In genomic region chr19:49214701-49215100, GRCh38 we compare ENCODE assay signal across 24 cellular contexts. TPM values are rescaled to one million over a fixed set of nuclear protein-coding genes. Genes with fewer than 3 reads are reported as not detected.
DNase-seq lines count a peak whose midpoint lies in the region; ATAC-seq, FAIRE-seq and TF ChIP-seq lines count a peak whose summit lies in the region.
"Had no signal": no experiment of that assay in that cellular context is flagged by ENCODE, and none has a peak within 500 bp of the region (broad histone marks: within the 10 kb centered on the region; RNA-seq: fewer than 3 reads in every experiment).

No MANE protein-coding gene starts in this region.

- 0 out of 3 replicates have a peak, but pooled peaks have one; percentile 7 for TF ChIP-seq CTCF in GM12872 (IDR thresholded peaks at IDR 0.05; ENCODE audit: insufficient read depth, low read depth, low read length)
- TF ChIP-seq CTCF in OCI-LY1 (IDR thresholded peaks at IDR 0.05; ENCODE audit: low read length) = peak; percentile 29
- no peak for TF ChIP-seq CTCF in prostate gland (IDR thresholded peaks at IDR 0.05)

- no peak for TF ChIP-seq POLR2A in prostate gland (IDR thresholded peaks at IDR 0.05)

- H4K20me1 ChIP-seq in OCI-LY1 (ENCODE audit: insufficient read depth, low read length) = no peaks in the 10 kb centered on the region

- WGBS in prostate gland = 90% methylated on average over 9 of the region's 9 CpGs

- ATAC-seq in HG02610 (IDR thresholded peaks at IDR 0.05; ENCODE audit: unreplicated experiment) = no peak
- ATAC-seq in GM19351 (IDR thresholded peaks at IDR 0.05; ENCODE audit: unreplicated experiment) = no peak
- ATAC-seq: HCT116, Right ventricle myocardium inferior, SK-N-SH treated with all-trans-retinoic acid at 6 μM for 48 hours had no signal

- no peak overlapping the region for H3K27ac ChIP-seq in OCI-LY1 (ENCODE audit: low read depth, low read length, poor library complexity, severe bottlenecking)
- H3K27ac ChIP-seq in prostate gland = no peak overlapping the region
- H3K27ac ChIP-seq: GM23248, PC-9 had no signal

- H3K9ac ChIP-seq in OCI-LY1 (ENCODE audit: low read length) = no peak overlapping the region
- H3K9ac ChIP-seq: GM23248 had no signal

- H3K9me3 ChIP-seq in OCI-LY1 (ENCODE audit: low read length) (no peaks in the 10 kb centered on the region), prostate gland (no peaks in the 10 kb centered on the region)

- FAIRE-seq in GM19239 (lab: Jason Lieb, UNC) = peak; percentile 62
- FAIRE-seq: G401.6, HTR-8/SVneo had no signal

- intact Hi-C loops in prostate gland (cut with DNase I) = no loop called here

- H3F3A ChIP-seq in OCI-LY1 (ENCODE audit: insufficient read depth, low read length) = no peaks in the 10 kb centered on the region

- H3K4me3 ChIP-seq in OCI-LY1 (ENCODE audit: low read depth, low read length, poor library complexity, severe bottlenecking) = no peak overlapping the region
- no peak overlapping the region for H3K4me3 ChIP-seq in prostate gland
- H3K4me3 ChIP-seq: GM23248, PC-9 had no signal

- H3K27me3 ChIP-seq in OCI-LY1 (ENCODE audit: insufficient read depth, low read length) (no peaks in the 10 kb centered on the region; the same call in 1 of the 2 replicates), prostate gland (replicated peaks; ENCODE audit: insufficient read depth) (no peaks in the 10 kb centered on the region)

- H3K4me1 ChIP-seq in OCI-LY1 (ENCODE audit: insufficient read depth, low read length, severe bottlenecking) (peaks cover 22% of the 10 kb centered on the region), prostate gland (replicated peaks) (no peaks in the 10 kb centered on the region)

- H3K9me2 ChIP-seq in OCI-LY1 (ENCODE audit: low read depth, low read length) = no peaks in the 10 kb centered on the region

- H2AFZ ChIP-seq in OCI-LY1 (ENCODE audit: low read length) = no peak overlapping the region
- H2AFZ ChIP-seq: GM23248, PC-9 had no signal

- no peak for DNase-seq in GM19239 (ENCODE audit: insufficient read length, low spot score)
- DNase-seq in putamen (ENCODE audit: low spot score) = peak; percentile 41
- DNase-seq in activated CD4-positive, CD25-positive, alpha-beta regulatory T cell treated with anti-CD3 and anti-CD28 coated beads, Interleukin-2, amount 50 U/mL, for 72 hours = no peak
- DNase-seq in prostate gland (ENCODE audit: low spot score) = no peak
- DNase-seq: ACHN; CD4-positive, alpha-beta T cell; DMS79 treated with DMSO at 0.1 percent for 48 hours; GM23248; NCI-H1048; NCI-H146; NCI-H2227 treated with DMSO at 0.1 percent for 48 hours; NCI-H526; NK-92 treated with Interleukin-12 subunit alpha and Interleukin-12 subunit beta, amount 100 ng/mL, for 24 hours; PC-9 had no signal

- H3K4me2 ChIP-seq in OCI-LY1 (ENCODE audit: low read length) = no peak overlapping the region
- H3K4me2 ChIP-seq: PC-9 had no signal

- H3K79me2 ChIP-seq in OCI-LY1 (ENCODE audit: insufficient read depth, low read length) = no peaks in the 10 kb centered on the region

- H3K36me3 ChIP-seq in OCI-LY1 (ENCODE audit: insufficient read depth, low read length) (no peaks in the 10 kb centered on the region; the same call in 1 of the 2 replicates), prostate gland (no peaks in the 10 kb centered on the region)

RNA-seq across cellular contexts. Expression of gene TRPM4, which starts 57.1 kb away (rescaled TPM):
- total RNA-seq in prostate gland = 100 to 1,000 TPM in 1 of 2 donors, 10 to 100 TPM in 1; 99.0 to 126 TPM
- total RNA-seq: B cell; CD4-positive, alpha-beta T cell had no signal

RNA-seq across cellular contexts. Expression of gene HRC, which starts 59.5 kb away (rescaled TPM):
- 1 to 10 TPM; 3.8 to 6.7 TPM for total RNA-seq in prostate gland
- total RNA-seq: B cell; CD4-positive, alpha-beta T cell; GM23248; PC-9 had no signal

Comparison
In these comparisons a context has a peak if more than half of its experiments do, and no peak if none do; other contexts are left out.
1. CTCF ChIP-seq: peak in GM12872 (single experiment) and OCI-LY1 (single experiment); none in prostate gland (0 of 4).